ENCODE assay signal across 1 cellular context in genomic region chr2:130724455-130724854, GRCh38.
A peak's percentile ranks its signal among the peaks of the same experiment; 100 is the strongest.
TF ChIP-seq lines count a peak whose summit lies in the region.

No MANE protein-coding gene starts in this region.

TF ChIP-seq in HepG2, 621 proteins besides CTCF, POLR2A, EP300 and RAD21 (continued from another document):
- TF ChIP-seq, protein P1, sequence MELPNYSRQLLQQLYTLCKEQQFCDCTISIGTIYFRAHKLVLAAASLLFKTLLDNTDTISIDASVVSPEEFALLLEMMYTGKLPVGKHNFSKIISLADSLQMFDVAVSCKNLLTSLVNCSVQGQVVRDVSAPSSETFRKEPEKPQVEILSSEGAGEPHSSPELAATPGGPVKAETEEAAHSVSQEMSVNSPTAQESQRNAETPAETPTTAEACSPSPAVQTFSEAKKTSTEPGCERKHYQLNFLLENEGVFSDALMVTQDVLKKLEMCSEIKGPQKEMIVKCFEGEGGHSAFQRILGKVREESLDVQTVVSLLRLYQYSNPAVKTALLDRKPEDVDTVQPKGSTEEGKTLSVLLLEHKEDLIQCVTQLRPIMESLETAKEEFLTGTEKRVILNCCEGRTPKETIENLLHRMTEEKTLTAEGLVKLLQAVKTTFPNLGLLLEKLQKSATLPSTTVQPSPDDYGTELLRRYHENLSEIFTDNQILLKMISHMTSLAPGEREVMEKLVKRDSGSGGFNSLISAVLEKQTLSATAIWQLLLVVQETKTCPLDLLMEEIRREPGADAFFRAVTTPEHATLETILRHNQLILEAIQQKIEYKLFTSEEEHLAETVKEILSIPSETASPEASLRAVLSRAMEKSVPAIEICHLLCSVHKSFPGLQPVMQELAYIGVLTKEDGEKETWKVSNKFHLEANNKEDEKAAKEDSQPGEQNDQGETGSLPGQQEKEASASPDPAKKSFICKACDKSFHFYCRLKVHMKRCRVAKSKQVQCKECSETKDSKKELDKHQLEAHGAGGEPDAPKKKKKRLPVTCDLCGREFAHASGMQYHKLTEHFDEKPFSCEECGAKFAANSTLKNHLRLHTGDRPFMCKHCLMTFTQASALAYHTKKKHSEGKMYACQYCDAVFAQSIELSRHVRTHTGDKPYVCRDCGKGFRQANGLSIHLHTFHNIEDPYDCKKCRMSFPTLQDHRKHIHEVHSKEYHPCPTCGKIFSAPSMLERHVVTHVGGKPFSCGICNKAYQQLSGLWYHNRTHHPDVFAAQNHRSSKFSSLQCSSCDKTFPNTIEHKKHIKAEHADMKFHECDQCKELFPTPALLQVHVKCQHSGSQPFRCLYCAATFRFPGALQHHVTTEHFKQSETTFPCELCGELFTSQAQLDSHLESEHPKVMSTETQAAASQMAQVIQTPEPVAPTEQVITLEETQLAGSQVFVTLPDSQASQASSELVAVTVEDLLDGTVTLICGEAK (IDR thresholded peaks at IDR 0.05) = 0 out of 2 replicates have a peak, but pooled peaks have one; percentile 31
- TF ChIP-seq, protein P1 (CRISPR knock-in tag; IDR thresholded peaks at IDR 0.05) = no peak
- TF ChIP-seq RAD51 (IDR thresholded peaks at IDR 0.05; ENCODE audit: borderline replicate concordance) = peak; percentile 31; the same call in 1 of the 2 replicates
- no peak for TF ChIP-seq DBP (CRISPR knock-in tag; IDR thresholded peaks at IDR 0.05; ENCODE audit: not compliant biosample characterization)
- peak; percentile 83; the same call in 1 of the 2 replicates for TF ChIP-seq IKZF1 (IDR thresholded peaks at IDR 0.05)
- no peak for TF ChIP-seq SIX4 (CRISPR knock-in tag; IDR thresholded peaks at IDR 0.05)
- TF ChIP-seq HOXD1 (CRISPR knock-in tag; IDR thresholded peaks at IDR 0.05) = no peak
- no peak for TF ChIP-seq REL (CRISPR knock-in tag; conservative IDR thresholded peaks at IDR 0.05)
- TF ChIP-seq NR2F2 (IDR thresholded peaks at IDR 0.05; ENCODE audit: borderline replicate concordance, low read depth) = no peak
- no peak for TF ChIP-seq RARA (CRISPR knock-in tag; IDR thresholded peaks at IDR 0.05)
- TF ChIP-seq SP1 (IDR thresholded peaks at IDR 0.05) = peak; percentile 39; the same call in 1 of the 2 replicates
- TF ChIP-seq SP1 (CRISPR knock-in tag; IDR thresholded peaks at IDR 0.05) = no peak
- no peak for TF ChIP-seq ZMAT3 (CRISPR knock-in tag; conservative IDR thresholded peaks at IDR 0.05)
- 0 out of 2 replicates have a peak, but pooled peaks have one; percentile 54 for TF ChIP-seq FOXK2 (IDR thresholded peaks at IDR 0.05)
- no peak for TF ChIP-seq STAG1 (CRISPR knock-in tag; IDR thresholded peaks at IDR 0.05)
